In genomic region chr9:85501474-85501873, GRCh38 we compare ENCODE assay signal across 8 cellular contexts.
"Had no signal": no experiment of that assay in that cellular context is flagged by ENCODE, and none has a peak within 500 bp of the region (broad histone marks: within the 10 kb centered on the region; RNA-seq: fewer than 3 reads in every experiment).

No MANE protein-coding gene starts in this region.

- H3K4me1 ChIP-seq: HAP-1 had no signal

- H3K4me3 ChIP-seq: GM23248, GM23338, HAP-1 had no signal

- H3K36me3 ChIP-seq: HAP-1 had no signal

- DNase-seq: GM23248, GOT3, H7, H9, HCEC 1CT, HFFc6 had no signal

- H3K27ac ChIP-seq: GM23248 had no signal

- H3K4me1 Mint-ChIP-seq: GM23338, H9 had no signal

- H3K9me3 ChIP-seq: HAP-1 had no signal

- H3K4me3 Mint-ChIP-seq: GM23338, H9, HFFc6 had no signal

- H3K27ac Mint-ChIP-seq: GM23338, H9, HFFc6 had no signal
